In genomic region chr10:86365346-86366032, GRCh38 we compare ENCODE assay signal across 9 cellular contexts. TPM values are rescaled to one million over a fixed set of nuclear protein-coding genes. Genes with fewer than 3 reads are reported as not detected.
DNase-seq lines count a peak whose midpoint lies in the region; TF ChIP-seq lines count a peak whose summit lies in the region.
"Had no signal": no experiment of that assay in that cellular context is flagged by ENCODE, and none has a peak within 500 bp of the region (broad histone marks: within the 10 kb centered on the region; RNA-seq: fewer than 3 reads in every experiment).

No MANE protein-coding gene starts in this region.

- H3K9ac ChIP-seq in mucosa of rectum (ENCODE audit: low read depth in 1 of 2, low read length in 2 of 2): no peak overlapping the region

- no peak overlapping the region for H3K27ac Mint-ChIP-seq in chondrocyte (ENCODE audit: unreplicated experiment)

- H3K36me3 Mint-ChIP-seq in chondrocyte (ENCODE audit: low read depth): peaks cover 2% of the 10 kb centered on the region

- H3K4me1 ChIP-seq in mucosa of rectum (ENCODE audit: control insufficient read depth in 2 of 2, insufficient read depth in 2 of 2, low read length in 2 of 2): peaks cover 0 to 3% of the 10 kb centered on the region in 2 donors

- H3K9me3 ChIP-seq in mucosa of rectum (ENCODE audit: control insufficient read depth in 2 of 2, low read length in 2 of 2): no peaks in the 10 kb centered on the region

- peaks cover 25% of the 10 kb centered on the region for H3K4me1 Mint-ChIP-seq in chondrocyte (ENCODE audit: low read depth)

- peak overlapping the region; percentile 70 for H3K4me3 Mint-ChIP-seq in chondrocyte (ENCODE audit: unreplicated experiment)

- peak; percentile 37 for DNase-seq in stimulated activated CD4-positive, alpha-beta T cell treated with anti-CD3 and anti-CD28 coated beads, Interleukin-15, amount 100 ng/mL, for 24 hours
- DNase-seq in stimulated activated CD4-positive, alpha-beta T cell treated with anti-CD3 and anti-CD28 coated beads, Interleukin-4, amount 100 ng/mL, for 4 hours: no peak
- DNase-seq in chondrocyte (ENCODE audit: low spot score) (peak; percentile 59), GDM1 (lab: John Stamatoyannopoulos, UW) (no peak), NCI-H1092 (lab: John Stamatoyannopoulos, UW) (no peak), mucosa of gallbladder (ENCODE audit: low spot score) (no peak), RWPE1 (ENCODE audit: low spot score) (no peak)

- CTCF ChIA-PET in RWPE1 (lab: Yijun Ruan, JAX): no interaction called here

- H3K36me3 ChIP-seq in mucosa of rectum (ENCODE audit: control insufficient read depth in 2 of 2, insufficient read depth in 2 of 2, low read length in 2 of 2): no peaks in the 10 kb centered on the region

- POLR2A ChIA-PET in RWPE1 (lab: Yijun Ruan, JAX; ENCODE audit: low non-redundant PET): no interaction called here

- peaks cover 32 to 68% of the 10 kb centered on the region in 2 donors for H3K27me3 ChIP-seq in mucosa of rectum (ENCODE audit: control insufficient read depth in 2 of 2, insufficient read depth in 2 of 2, low read length in 2 of 2)

- peak overlapping the region; percentile 41 to 55 for H3K4me3 ChIP-seq in mucosa of rectum (ENCODE audit: low read length in 2 of 2)
- H3K4me3 ChIP-seq: SK-N-MC had no signal

- H3K27me3 Mint-ChIP-seq in chondrocyte (ENCODE audit: low read depth): peaks cover 50% of the 10 kb centered on the region

- H3K27ac ChIP-seq in mucosa of rectum (ENCODE audit: low read depth in 2 of 2, low read length in 2 of 2) (no peak overlapping the region), RWPE1 (no peak overlapping the region)
- H3K27ac ChIP-seq: SK-N-MC had no signal

- TF ChIP-seq CTCF in chondrocyte (IDR thresholded peaks at IDR 0.05) (no peak), RWPE1 (conservative IDR thresholded peaks at IDR 0.05; ENCODE audit: low read depth) (no peak)

- no peaks in the 10 kb centered on the region for H3K9me3 Mint-ChIP-seq in chondrocyte (ENCODE audit: low read depth)

RNA-seq across cellular contexts. Expression of gene GRID1, which starts 1.1 kb away (rescaled TPM):
- total RNA-seq in chondrocyte: 0.60 to 2.2 TPM (median 0.62 TPM) in 3 replicates
- total RNA-seq in mucosa of gallbladder: 6.3 TPM

Comparison
In these comparisons a context has a peak if more than half of its experiments do, and no peak if none do; other contexts are left out.
1. DNase-seq: peak in stimulated activated CD4-positive, alpha-beta T cell treated with anti-CD3 and anti-CD28 coated beads, Interleukin-15, amount 100 ng/mL, for 24 hours (single experiment) and chondrocyte (single experiment); none in stimulated activated CD4-positive, alpha-beta T cell treated with anti-CD3 and anti-CD28 coated beads, Interleukin-4, amount 100 ng/mL, for 4 hours (0 of 2), GDM1 (single experiment), NCI-H1092 (single experiment), mucosa of gallbladder (single experiment) and RWPE1 (single experiment).